In genomic region chr1:84758968-84759491, GRCh38 we compare ENCODE assay signal across 9 cellular contexts.
DNase-seq lines count a peak whose midpoint lies in the region; ATAC-seq and TF ChIP-seq lines count a peak whose summit lies in the region.
"Had no signal": no experiment of that assay in that cellular context is flagged by ENCODE, and none has a peak within 500 bp of the region (broad histone marks: within the 10 kb centered on the region; RNA-seq: fewer than 3 reads in every experiment).

No MANE protein-coding gene starts in this region.

- H3K36me3 ChIP-seq in ascending aorta (no peaks in the 10 kb centered on the region), mesenchymal stem cell (ENCODE audit: control insufficient read depth in 1 of 2, insufficient read depth in 2 of 2, low read depth in 1 of 2, low read length in 2 of 2) (no peaks in the 10 kb centered on the region), endodermal cell (ENCODE audit: control insufficient read depth, insufficient read depth, low read length) (no peaks in the 10 kb centered on the region)

- H2BK12ac ChIP-seq in mesenchymal stem cell (ENCODE audit: low read length in 2 of 2) = no peak overlapping the region

- H3K14ac ChIP-seq in mesenchymal stem cell (ENCODE audit: low read length in 2 of 2) = no peak overlapping the region

- peak overlapping the region; percentile 38 to 50 for H3K4me3 ChIP-seq in ascending aorta
- H3K4me3 ChIP-seq in mesenchymal stem cell (ENCODE audit: insufficient read depth in 1 of 2, low read depth in 1 of 2, low read length in 2 of 2) = peak overlapping the region in 1 of 2 experiments; percentile 64
- H3K4me3 ChIP-seq in endodermal cell (ENCODE audit: low read length) = no peak overlapping the region

- no peak for ATAC-seq in HG02840 (IDR thresholded peaks at IDR 0.05; ENCODE audit: low FRiP score, unreplicated experiment)
- no peak for ATAC-seq in GM21576 (IDR thresholded peaks at IDR 0.05; ENCODE audit: unreplicated experiment)

- H3K4me3 Mint-ChIP-seq in HFFc6 = peak overlapping the region; percentile 81
- H3K4me3 Mint-ChIP-seq in endodermal cell = no peak overlapping the region

- H3K9me3 Mint-ChIP-seq in HFFc6 (no peaks in the 10 kb centered on the region), endodermal cell (no peaks in the 10 kb centered on the region)

- WGBS in mesenchymal stem cell = 90% methylated on average over 10 of the region's 15 CpGs
- WGBS in endodermal cell (ENCODE audit: insufficient coverage in 1 of 2, insufficient read length in 1 of 2), 2 experiments = 90 to 93% methylated on average over 3 to 13 of the region's 15 CpGs

- H3K4me1 ChIP-seq in ascending aorta (peaks cover 0 to 7% of the 10 kb centered on the region in 2 donors), mesenchymal stem cell (ENCODE audit: control insufficient read depth, insufficient read depth, low read depth, low read length) (no peaks in the 10 kb centered on the region), endodermal cell (ENCODE audit: control insufficient read depth, insufficient read depth, low read length) (no peaks in the 10 kb centered on the region)

- H2BK5ac ChIP-seq in mesenchymal stem cell (ENCODE audit: low read depth, low read length, poor library complexity, severe bottlenecking) = no peak overlapping the region

- peak overlapping the region; percentile 64 for H3K27ac Mint-ChIP-seq in HFFc6
- no peak overlapping the region for H3K27ac Mint-ChIP-seq in endodermal cell

- intact Hi-C loops in ascending aorta (cut with DNase I) = loop anchor here (10.0 kb wide), 2 partner anchors 324 to 614 kb away; partner anchors contain the start of gene PRKACB

- no peak overlapping the region for H2AK5ac ChIP-seq in mesenchymal stem cell (ENCODE audit: low read length, severe bottlenecking)

- H2BK120ac ChIP-seq in mesenchymal stem cell (ENCODE audit: low read depth, low read length) = no peak overlapping the region

- no peak overlapping the region for H4K8ac ChIP-seq in mesenchymal stem cell (ENCODE audit: low read length)

- H3K36me3 Mint-ChIP-seq in HFFc6 (ENCODE audit: low read depth) (no peaks in the 10 kb centered on the region), endodermal cell (ENCODE audit: low read depth) (no peaks in the 10 kb centered on the region)

- H3K27me3 Mint-ChIP-seq in HFFc6 (ENCODE audit: insufficient read depth) (peaks cover 3% of the 10 kb centered on the region), endodermal cell (ENCODE audit: insufficient read depth) (peaks cover 78% of the 10 kb centered on the region)

- no peak overlapping the region for H2AFZ ChIP-seq in mesenchymal stem cell (ENCODE audit: low read depth, low read length)

- H3K23ac ChIP-seq in mesenchymal stem cell (ENCODE audit: low read length in 2 of 2) = no peak overlapping the region

- no peak overlapping the region for H3K4ac ChIP-seq in mesenchymal stem cell (ENCODE audit: low read depth in 1 of 2, low read length in 2 of 2)

- H3K9ac ChIP-seq in mesenchymal stem cell (ENCODE audit: low read length) (no peak overlapping the region), endodermal cell (ENCODE audit: extremely low read depth, low read length, poor library complexity, severe bottlenecking) (no peak overlapping the region)

- H3K4me1 Mint-ChIP-seq in HFFc6 (ENCODE audit: low read depth) (peaks cover 44% of the 10 kb centered on the region), endodermal cell (peaks cover 14% of the 10 kb centered on the region)

- no peak overlapping the region for H4K91ac ChIP-seq in mesenchymal stem cell (ENCODE audit: low read length)

- H3K4me2 ChIP-seq in mesenchymal stem cell (ENCODE audit: low read length, poor library complexity, severe bottlenecking) = no peak overlapping the region

- no peak overlapping the region for H3K18ac ChIP-seq in mesenchymal stem cell (ENCODE audit: low read depth in 1 of 2, low read length in 2 of 2)

- no peaks in the 10 kb centered on the region for H3K79me1 ChIP-seq in mesenchymal stem cell (replicated peaks; ENCODE audit: low read length, poor library complexity, severe bottlenecking)

- H3K9me3 ChIP-seq in ascending aorta (no peaks in the 10 kb centered on the region), mesenchymal stem cell (ENCODE audit: control insufficient read depth, low read length) (no peaks in the 10 kb centered on the region), endodermal cell (ENCODE audit: control insufficient read depth, low read length) (no peaks in the 10 kb centered on the region)

- DNase-seq in AG08396 (ENCODE audit: low spot score) (peak; percentile 62), HFFc6 (peak; percentile 37), ascending aorta (ENCODE audit: low spot score in 2 of 2) (peak in 1 of 2 donors; percentile 44), mesenchymal stem cell (peak; percentile 19), endodermal cell (no peak), DMS53 treated with DMSO at 0.1 percent for 48 hours (lab: John Stamatoyannopoulos, UW; ENCODE audit: unreplicated experiment) (no peak)
- DNase-seq: activated effector memory CD4-positive, alpha-beta T cell treated with anti-CD3 and anti-CD28 coated beads, Interleukin-2, amount 50 U/mL, for 16 hours had no signal

- no peak overlapping the region for H2BK15ac ChIP-seq in mesenchymal stem cell (ENCODE audit: low read depth, poor library complexity, severe bottlenecking)

- no peaks in the 10 kb centered on the region for H3K27me3 ChIP-seq in ascending aorta
- H3K27me3 ChIP-seq in mesenchymal stem cell (ENCODE audit: control insufficient read depth in 1 of 2, insufficient read depth in 1 of 2, low read length in 2 of 2) = peaks cover 7 to 8% of the 10 kb centered on the region in 2 experiments
- H3K27me3 ChIP-seq in endodermal cell (ENCODE audit: control insufficient read depth, insufficient read depth, low read length, poor library complexity, severe bottlenecking) = peaks cover 56% of the 10 kb centered on the region

- no peak for TF ChIP-seq CTCF in HFFc6 (IDR thresholded peaks at IDR 0.05)
- no peak for TF ChIP-seq CTCF in ascending aorta (IDR thresholded peaks at IDR 0.05)
- TF ChIP-seq CTCF in endodermal cell (conservative IDR thresholded peaks at IDR 0.05) = no peak

- no peak overlapping the region for H3K27ac ChIP-seq in ascending aorta
- H3K27ac ChIP-seq in mesenchymal stem cell (ENCODE audit: low read length, poor library complexity, severe bottlenecking) = no peak overlapping the region
- H3K27ac ChIP-seq in endodermal cell (ENCODE audit: low read depth, low read length) = no peak overlapping the region

Comparison
In these comparisons a context has a peak if more than half of its experiments do, and no peak if none do; other contexts are left out.
1. DNase-seq: peak in AG08396 (single experiment), HFFc6 (single experiment) and mesenchymal stem cell (single experiment); none in endodermal cell (single experiment) and DMS53 treated with DMSO at 0.1 percent for 48 hours (single experiment).